ENCODE assay signal across 21 cellular contexts in genomic region chr7:21407806-21408480, GRCh38. TPM values are rescaled to one million over a fixed set of nuclear protein-coding genes. Genes with fewer than 3 reads are reported as not detected.
A peak's percentile ranks its signal among the peaks of the same experiment; 100 is the strongest.
DNase-seq lines count a peak whose midpoint lies in the region; ATAC-seq and TF ChIP-seq lines count a peak whose summit lies in the region.
"Had no signal": no experiment of that assay in that cellular context is flagged by ENCODE, and none has a peak within 500 bp of the region (broad histone marks: within the 10 kb centered on the region; RNA-seq: fewer than 3 reads in every experiment).

No MANE protein-coding gene starts in this region.

- no peak overlapping the region for H3K4me3 Mint-ChIP-seq in GM23338
- H3K4me3 Mint-ChIP-seq: B cell; CD14-positive monocyte; CD8-positive, alpha-beta memory T cell had no signal

- no peaks in the 10 kb centered on the region for H3K27me3 ChIP-seq in GM23338 (ENCODE audit: insufficient read depth)
- no peaks in the 10 kb centered on the region for H3K27me3 ChIP-seq in mammary epithelial cell (ENCODE audit: insufficient read depth, low read length)
- H3K27me3 ChIP-seq in right lobe of liver, result no peaks in the 10 kb centered on the region
- peaks cover 0 to 8% (median 0%) of the 10 kb centered on the region in 7 donors for H3K27me3 ChIP-seq in heart right ventricle

- no peak overlapping the region for H3K27ac Mint-ChIP-seq in GM23338
- H3K27ac Mint-ChIP-seq: B cell, CD14-positive monocyte, IgD-negative memory B cell had no signal

- intact Hi-C loops in mammary epithelial cell (cut with micrococcal nuclease), result no loop called here
- intact Hi-C loops in right lobe of liver (cut with DNase I), result no loop called here
- intact Hi-C loops in heart right ventricle (cut with DNase I), result no loop called here

- H3K9ac ChIP-seq in mammary epithelial cell (ENCODE audit: insufficient read depth, low read length), result no peak overlapping the region

- ATAC-seq in GM23338 (no peak), right lobe of liver (peak in 3 of 4 donors; percentile 34 to 83 (median 56)), heart right ventricle (no peak)
- ATAC-seq: Right ventricle myocardium inferior had no signal

- TF ChIP-seq POLR2A in right lobe of liver (IDR thresholded peaks at IDR 0.05), result no peak

- no peaks in the 10 kb centered on the region for H3F3A ChIP-seq in GM23338 (replicated peaks; ENCODE audit: low read depth)

- no peaks in the 10 kb centered on the region for H4K20me1 ChIP-seq in GM23338 (replicated peaks; ENCODE audit: insufficient read depth)
- no peaks in the 10 kb centered on the region for H4K20me1 ChIP-seq in mammary epithelial cell (ENCODE audit: insufficient read depth, low read length)

- dilution Hi-C loops in mammary epithelial cell (cut with HindIII; ENCODE audit: low sequenced_read_pairs), result no loop called here

- CTCF ChIA-PET in mammary epithelial cell (lab: Charles Lee; ENCODE audit: low non-redundant PET), result no interaction called here

- H3K79me2 ChIP-seq in GM23338 (replicated peaks; ENCODE audit: insufficient read depth) (no peaks in the 10 kb centered on the region), mammary epithelial cell (ENCODE audit: insufficient read depth, low read length) (no peaks in the 10 kb centered on the region)

- no TSS peak for BruUV-seq in mammary epithelial cell (replicated peaks; lab: Mats Ljungman, UMichigan)

- H3K9me3 ChIP-seq in mammary epithelial cell (replicated peaks; ENCODE audit: insufficient read depth, low read length) (no peaks in the 10 kb centered on the region), right lobe of liver (no peaks in the 10 kb centered on the region), heart right ventricle (no peaks in the 10 kb centered on the region)
- H3K9me3 ChIP-seq: SJSA1 had no signal

- WGBS in mammary epithelial cell (ENCODE audit: low coverage, missing lambda C conversion rate), result 34% methylated on average over 4 of the region's 4 CpGs
- 83% methylated on average over 4 of the region's 4 CpGs for WGBS in right lobe of liver (ENCODE audit: insufficient coverage, low coverage, low lambda C conversion rate, missing lambda C conversion rate)
- 74 to 75% methylated on average over 4 of the region's 4 CpGs for WGBS in heart right ventricle, 2 donors

- H2AFZ ChIP-seq in GM23338, result peak overlapping the region; percentile 59; the same call in 1 of the 2 replicates
- no peak overlapping the region for H2AFZ ChIP-seq in mammary epithelial cell (ENCODE audit: low read depth, low read length)

- peaks cover 8% of the 10 kb centered on the region for H3K27me3 Mint-ChIP-seq in GM23338 (ENCODE audit: insufficient read depth, low read depth, poor library complexity)
- H3K27me3 Mint-ChIP-seq: B cell; CD8-positive, alpha-beta memory T cell; IgD-negative memory B cell had no signal

- no peaks in the 10 kb centered on the region for H3K36me3 Mint-ChIP-seq in GM23338 (ENCODE audit: low read depth)
- H3K36me3 Mint-ChIP-seq: CD14-positive monocyte, IgD-negative memory B cell had no signal

- in situ Hi-C loops in mammary epithelial cell (cut with MboI; ENCODE audit: low sequenced_read_pairs in 2 of 2), result no loop called here

- no peak overlapping the region for H3K4me2 ChIP-seq in GM23338
- no peak overlapping the region for H3K4me2 ChIP-seq in mammary epithelial cell (ENCODE audit: insufficient read depth, low read depth, low read length)

- no peak for TF ChIP-seq CTCF in GM23338 (conservative IDR thresholded peaks at IDR 0.05; ENCODE audit: low read depth in 2 of 2)
- no peak for TF ChIP-seq CTCF in mammary epithelial cell (conservative IDR thresholded peaks at IDR 0.05 in 1 of 2, IDR thresholded peaks at IDR 0.05 in 1 of 2; ENCODE audit: extremely low read depth in 1 of 2, insufficient read depth in 1 of 2, low read depth in 1 of 2, low read length in 2 of 2)
- no peak for TF ChIP-seq CTCF in right lobe of liver (IDR thresholded peaks at IDR 0.05)
- TF ChIP-seq CTCF in heart right ventricle (IDR thresholded peaks at IDR 0.05), result no peak

- DNase-seq in GM23338 (ENCODE audit: low spot score) (no peak), NCI-H460 (ENCODE audit: extremely low read depth, low read depth) (peak; percentile 22), mammary epithelial cell (peak; percentile 4), right lobe of liver (no peak), heart right ventricle (no peak), AG08396 (ENCODE audit: low spot score) (no peak), C1 segment of cervical spinal cord (lab: John Stamatoyannopoulos, UW) (no peak)
- DNase-seq: Calu3; CD8-positive, alpha-beta memory T cell; DMS79 treated with DMSO at 0.1 percent for 48 hours; NCI-H1092; NCI-H1417 treated with DMSO at 0.1 percent for 48 hours; NCI-H187; NCI-H2171 treated with DMSO at 0.1 percent for 48 hours; NCI-H524 treated with DMSO at 0.1 percent for 48 hours; NCI-H774 had no signal

- no peaks in the 10 kb centered on the region for H3K36me3 ChIP-seq in GM23338 (ENCODE audit: insufficient read depth)
- no peaks in the 10 kb centered on the region for H3K36me3 ChIP-seq in mammary epithelial cell (ENCODE audit: insufficient read depth, low read length)
- H3K36me3 ChIP-seq in right lobe of liver, result no peaks in the 10 kb centered on the region
- H3K36me3 ChIP-seq in heart right ventricle, result no peaks in the 10 kb centered on the region
- H3K36me3 ChIP-seq: SJSA1 had no signal

- H3K9me2 ChIP-seq in GM23338 (ENCODE audit: insufficient read depth), result peaks cover 16% of the 10 kb centered on the region; the same call in 1 of the 2 replicates

- peaks cover 7% of the 10 kb centered on the region; the same call in 1 of the 2 replicates for H3K4me1 ChIP-seq in GM23338 (ENCODE audit: insufficient read depth)
- no peaks in the 10 kb centered on the region for H3K4me1 ChIP-seq in mammary epithelial cell (ENCODE audit: insufficient read depth, low read length)
- peaks cover 0 to 10% (median 0%) of the 10 kb centered on the region in 4 donors for H3K4me1 ChIP-seq in right lobe of liver
- no peaks in the 10 kb centered on the region for H3K4me1 ChIP-seq in heart right ventricle
- H3K4me1 ChIP-seq: SJSA1 had no signal

- H3K4me3 ChIP-seq in GM23338, result no peak overlapping the region
- no peak overlapping the region for H3K4me3 ChIP-seq in mammary epithelial cell (replicated peaks in 1 of 3; ENCODE audit: insufficient read depth in 1 of 3, low read depth in 2 of 3, low read length in 3 of 3)
- H3K4me3 ChIP-seq in right lobe of liver, result no peak overlapping the region
- no peak overlapping the region for H3K4me3 ChIP-seq in heart right ventricle
- H3K4me3 ChIP-seq: SJSA1 had no signal

- H3K9me3 Mint-ChIP-seq in GM23338, result no peaks in the 10 kb centered on the region
- H3K9me3 Mint-ChIP-seq: CD8-positive, alpha-beta memory T cell had no signal

- peaks cover 6% of the 10 kb centered on the region for H3K4me1 Mint-ChIP-seq in GM23338
- H3K4me1 Mint-ChIP-seq: CD14-positive monocyte had no signal

- H3K27ac ChIP-seq in GM23338 (ENCODE audit: low read depth) (no peak overlapping the region), mammary epithelial cell (ENCODE audit: insufficient read depth, low read depth, low read length) (no peak overlapping the region), right lobe of liver (no peak overlapping the region), heart right ventricle (no peak overlapping the region)
- H3K27ac ChIP-seq: SJSA1 had no signal

RNA-seq across cellular contexts. Expression of gene SP4, which starts 19.9 kb away (rescaled TPM):
- total RNA-seq in GM23338 (2014; rRNA removed; shearing (Covaris generic)), result 36.7 and 41.6 TPM in 2 replicates
- 10.7 and 11.9 TPM in 2 replicates for polyA plus RNA-seq in GM23338 (2016; fragmentation: Nextera tagmentation; extraction: Ambion mirVana)
- 9.0 and 10.1 TPM in 2 replicates for total RNA-seq in NCI-H460 (2014; rRNA removed; shearing (Covaris generic))
- polyA plus RNA-seq in NCI-H460 (2014; cell fraction: nucleus; rRNA removed), result 6.4 and 10.2 TPM in 2 replicates
- 1 to 10 TPM; 2.8 TPM for total RNA-seq in mammary epithelial cell
- polyA plus RNA-seq in mammary epithelial cell, result 1.8 TPM
- polyA minus RNA-seq in mammary epithelial cell, result 1.9 TPM
- 1 to 10 TPM; 1.2 to 3.2 (median 2.3) TPM for total RNA-seq in right lobe of liver
- 1 to 10 TPM; 4.3 to 9.9 (median 6.9) TPM for total RNA-seq in heart right ventricle
- polyA plus RNA-seq in heart right ventricle, result 1 to 10 TPM; 1.6 to 4.8 TPM

Comparison
In these comparisons a context has a peak if more than half of its experiments do, and no peak if none do; other contexts are left out.
1. ATAC-seq: peak in right lobe of liver (3 of 4); none in GM23338 (single experiment) and heart right ventricle (0 of 8).
2. DNase-seq: peak in NCI-H460 (single experiment) and mammary epithelial cell (single experiment); none in GM23338 (single experiment), right lobe of liver (0 of 3), heart right ventricle (0 of 2), AG08396 (single experiment) and C1 segment of cervical spinal cord (0 of 14).